Comparison of ENCODE assay signal across 15 cellular contexts in the genomic region with DNA sequence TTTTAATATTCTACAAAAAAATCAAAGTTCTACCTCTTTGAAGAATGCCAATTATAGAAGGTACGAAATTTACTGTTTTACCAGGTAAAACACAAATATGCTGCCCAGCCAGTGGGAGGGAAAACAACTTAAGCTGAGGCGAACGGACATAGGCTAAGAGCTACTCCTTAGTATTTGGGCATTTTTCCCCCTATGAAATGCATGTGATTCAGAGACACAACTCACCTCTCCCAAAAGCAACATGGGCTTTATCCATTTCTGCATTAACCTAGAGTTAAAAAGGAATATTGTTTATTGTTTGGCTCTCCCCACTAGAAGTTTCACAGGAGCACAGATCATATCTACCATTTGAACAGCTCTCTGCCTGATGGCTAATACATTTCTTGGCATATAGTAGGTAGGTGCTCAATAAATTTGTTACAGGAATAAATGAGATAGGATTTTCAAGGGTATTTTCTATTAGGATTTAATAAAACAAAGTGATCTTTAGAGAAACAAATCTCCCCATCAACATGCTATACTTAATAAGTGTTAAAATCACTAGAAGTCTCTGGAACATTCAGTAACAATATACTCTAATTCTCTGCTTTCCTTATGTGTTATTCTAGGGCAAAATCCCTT. TPM values are rescaled to one million over a fixed set of nuclear protein-coding genes. Genes with fewer than 3 reads are reported as not detected.
A peak's percentile ranks its signal among the peaks of the same experiment; 100 is the strongest.
DNase-seq lines count a peak whose midpoint lies in the region; ATAC-seq, FAIRE-seq and TF ChIP-seq lines count a peak whose summit lies in the region.
"Had no signal": no experiment of that assay in that cellular context is flagged by ENCODE, and none has a peak within 500 bp of the region (broad histone marks: within the 10 kb centered on the region; RNA-seq: fewer than 3 reads in every experiment).

No MANE protein-coding gene starts in this region.

- H3K27ac ChIP-seq in HepG2 (ENCODE audit: extremely low read length, insufficient read depth, low read length) (no peak overlapping the region), right lobe of liver (no peak overlapping the region), caudate nucleus (ENCODE audit: low read depth, low read length) (peak overlapping the region; percentile 71)
- H3K27ac ChIP-seq: HL-60, PC-9, SJCRH30 had no signal

- 95% methylated on average over 3 of the region's 3 CpGs for WGBS in HepG2 (ENCODE audit: low lambda C conversion rate)
- WGBS in right lobe of liver (ENCODE audit: insufficient coverage, low coverage, low lambda C conversion rate, missing lambda C conversion rate): 89% methylated on average over 3 of the region's 3 CpGs
- WGBS in lower leg skin, 2 donors: 89 to 94% methylated on average over 3 of the region's 3 CpGs

- in situ Hi-C loops in HepG2 (cut with HindIII; ENCODE audit: extremely low pct_ligation_motif_present, low pct_unique_long_range_greater_than_20kb): loop anchor here (5.0 kb wide), 1 partner anchor 138 kb away; no protein-coding TSS in a partner anchor

- H3K27me3 ChIP-seq in HepG2 (ENCODE audit: control insufficient read depth in 1 of 2, insufficient read depth in 2 of 2, low read length in 2 of 2): no peaks in the 10 kb centered on the region; a peak in 1 of 5 replicates
- no peaks in the 10 kb centered on the region for H3K27me3 ChIP-seq in right lobe of liver
- H3K27me3 ChIP-seq: BE2C, SJCRH30 had no signal

- CTCF ChIA-PET in HepG2 (lab: Yijun Ruan, JAX; ENCODE audit: low intra/inter-chr PET ratio, low total read pairs): interaction anchor here (1.3 to 4.5 kb wide), 3 partner anchors 123 to 160 kb away, joined by 4 to 76 read pairs (median 18); no protein-coding TSS in a partner anchor

- no peak for TF ChIP-seq CTCF in HepG2 (CRISPR knock-in tag; IDR thresholded peaks at IDR 0.05)
- TF ChIP-seq CTCF in right lobe of liver (IDR thresholded peaks at IDR 0.05): no peak
- no peak for TF ChIP-seq CTCF in lower leg skin (IDR thresholded peaks at IDR 0.05)

- H3K36me3 ChIP-seq in HepG2 (replicated peaks in 1 of 2; ENCODE audit: control insufficient read depth in 1 of 2, insufficient read depth in 2 of 2, low read length in 2 of 2): peaks cover 10 to 23% of the 10 kb centered on the region in 2 experiments
- H3K36me3 ChIP-seq in right lobe of liver: peaks cover 0 to 38% (median 11%) of the 10 kb centered on the region in 4 donors

- no peak overlapping the region for H2AFZ ChIP-seq in HepG2 (ENCODE audit: low read length)
- H2AFZ ChIP-seq: PC-9 had no signal

- FAIRE-seq in HepG2 (lab: Jason Lieb, UNC) (no peak), HTR-8/SVneo (lab: Jason Lieb, UNC) (no peak)

- no peak for TF ChIP-seq RAD21 in HepG2 (CRISPR knock-in tag; IDR thresholded peaks at IDR 0.05)

- H3K79me2 ChIP-seq in HepG2 (ENCODE audit: insufficient read depth, low read length): peaks cover 22% of the 10 kb centered on the region

- no peak overlapping the region for H3K9ac ChIP-seq in HepG2 (ENCODE audit: insufficient read depth, low read depth, low read length)

- no peaks in the 10 kb centered on the region for H4K20me1 ChIP-seq in HepG2 (ENCODE audit: insufficient read depth, low read length)

- no peak overlapping the region for H3K4me2 ChIP-seq in HepG2 (ENCODE audit: low read depth, low read length)
- H3K4me2 ChIP-seq: PC-9 had no signal

- TF ChIP-seq POLR2A in HepG2 (IDR thresholded peaks at IDR 0.05; ENCODE audit: insufficient read depth in 1 of 2, low read depth in 2 of 2, low read length in 2 of 2) (no peak), right lobe of liver (IDR thresholded peaks at IDR 0.05) (no peak), lower leg skin (IDR thresholded peaks at IDR 0.05) (no peak)

- intact Hi-C loops in HepG2 (cut with micrococcal nuclease; ENCODE audit: unreplicated experiment): no loop called here
- intact Hi-C loops in right lobe of liver (cut with DNase I): loop anchor here in 1 of 2 donors (5.0 kb wide), 1 partner anchor 138 kb away; no protein-coding TSS in a partner anchor
- intact Hi-C loops in lower leg skin (cut with DNase I; ENCODE audit: low total_unique reads): loop anchor here (5.0 kb wide), 2 partner anchors 123 to 138 kb away; no protein-coding TSS in a partner anchor

- BruUV-seq in HepG2 (replicated peaks; lab: Mats Ljungman, UMichigan): no TSS peak

- DNase-seq in HepG2 (ENCODE audit: low spot score) (no peak), right lobe of liver (no peak), caudate nucleus (lab: John Stamatoyannopoulos, UW) (no peak), middle frontal gyrus (ENCODE audit: extremely low spot score, low spot score) (peak; percentile 3), HK-2 (ENCODE audit: unreplicated experiment) (no peak), HTR-8/SVneo (ENCODE audit: insufficient read length, low spot score) (no peak), NCI-H187 treated with DMSO at 0.1 percent for 48 hours (lab: John Stamatoyannopoulos, UW) (no peak), lower leg skin (ENCODE audit: low spot score in 2 of 2) (no peak)
- DNase-seq: 8988T, GOT3 had no signal

- H3K9me3 ChIP-seq in HepG2 (ENCODE audit: low read length): no peaks in the 10 kb centered on the region
- no peaks in the 10 kb centered on the region for H3K9me3 ChIP-seq in right lobe of liver
- H3K9me3 ChIP-seq: BE2C, SJCRH30 had no signal

- no peak overlapping the region for H3K4me3 ChIP-seq in HepG2 (replicated peaks in 1 of 3; ENCODE audit: insufficient read depth in 1 of 3, low read depth in 2 of 3, low read length in 3 of 3)
- H3K4me3 ChIP-seq in right lobe of liver: no peak overlapping the region
- no peak overlapping the region for H3K4me3 ChIP-seq in lower leg skin (ENCODE audit: low read depth, poor library complexity, severe bottlenecking)
- H3K4me3 ChIP-seq: PC-9, SJCRH30 had no signal

- ATAC-seq in HepG2 (no peak), right lobe of liver (no peak)
- ATAC-seq: Right ventricle myocardium inferior had no signal

- TF ChIP-seq EP300 in HepG2 (IDR thresholded peaks at IDR 0.05; ENCODE audit: low read depth in 2 of 2, low read length in 2 of 2) (no peak), HepG2 (CRISPR knock-in tag; IDR thresholded peaks at IDR 0.05; ENCODE audit: borderline replicate concordance) (no peak)

- POLR2A ChIA-PET in HepG2 (lab: Yijun Ruan, JAX): interaction anchor here (1.1 to 2.7 kb wide), 2 partner anchors 93 to 123 kb away, joined by 4 to 10 read pairs; a partner anchor contains a TSS

- H3K4me1 ChIP-seq in HepG2 (ENCODE audit: insufficient read depth, low read length) (peaks cover 26% of the 10 kb centered on the region), right lobe of liver (peaks cover 0 to 22% (median 2%) of the 10 kb centered on the region in 4 donors)
- H3K4me1 ChIP-seq: BE2C had no signal

RNA-seq across cellular contexts. Expression of a gene that starts 2.4 kb away (rescaled TPM):
- 32.4 and 35.3 TPM in 2 replicates for total RNA-seq in HepG2 (2016; rRNA removed; fragmentation: Illumina TruSeq; extraction: Trizol)
- 4.0 and 6.4 TPM in 2 replicates for total RNA-seq in HepG2 (2016; cell fraction: cytosol; rRNA removed; fragmentation: Illumina TruSeq; extraction: Trizol; ENCODE audit: low read depth)
- total RNA-seq in HepG2 (2016; cell fraction: insoluble cytoplasmic fraction; rRNA removed; fragmentation: Illumina TruSeq; extraction: Trizol): 31.2 and 35.2 TPM in 2 replicates
- 17.0 and 17.8 TPM in 2 replicates for total RNA-seq in HepG2 (2016; cell fraction: membrane; rRNA removed; fragmentation: Illumina TruSeq; extraction: Trizol)
- 54.6 and 67.3 TPM in 2 replicates for total RNA-seq in HepG2 (2016; cell fraction: nucleus; rRNA removed; fragmentation: Illumina TruSeq; extraction: Trizol)
- polyA plus RNA-seq in HepG2 (2011; rRNA removed): 79.7 and 93.0 TPM in 2 replicates
- polyA plus RNA-seq in HepG2 (2011; cell fraction: cytosol; rRNA removed): 58.6 and 75.5 TPM in 2 replicates
- 47.3 and 51.2 TPM in 2 replicates for polyA plus RNA-seq in HepG2 (2011; cell fraction: nucleus; rRNA removed)
- polyA plus RNA-seq in HepG2 (2012): 53.6 and 75.8 TPM in 2 replicates
- polyA plus RNA-seq in HepG2 (2016; cell fraction: cytosol; fragmentation: Illumina TruSeq; extraction: Trizol; ENCODE audit: low read depth): 4.5 and 5.4 TPM in 2 replicates
- 22.3 and 23.2 TPM in 2 replicates for polyA plus RNA-seq in HepG2 (2016; cell fraction: insoluble cytoplasmic fraction; fragmentation: Illumina TruSeq; extraction: Trizol; ENCODE audit: low read depth)
- 7.2 and 8.4 TPM in 2 replicates for polyA plus RNA-seq in HepG2 (2016; cell fraction: membrane; fragmentation: Illumina TruSeq; extraction: Trizol; ENCODE audit: low read depth)
- polyA plus RNA-seq in HepG2 (2016; cell fraction: nucleus; fragmentation: Illumina TruSeq; extraction: Trizol; ENCODE audit: insufficient read depth, low read depth): 51.7 and 52.8 TPM in 2 replicates
- polyA minus RNA-seq in HepG2 (2011; rRNA and poly(A)+ RNA removed; ENCODE audit: low replicate concordance): 110 and 520 TPM in 2 replicates
- 104 and 121 TPM in 2 replicates for polyA minus RNA-seq in HepG2 (2011; cell fraction: cytosol; rRNA and poly(A)+ RNA removed)
- polyA minus RNA-seq in HepG2 (2011; cell fraction: nucleus; rRNA and poly(A)+ RNA removed): 157 and 174 TPM in 2 replicates
- 10 to 100 TPM in 3 of 6 experiments, 1 to 10 TPM in 3; 3.2 to 30.3 (median 13.7) TPM for total RNA-seq in right lobe of liver
- 10 to 100 TPM; 29.8 to 53.1 (median 39.5) TPM for total RNA-seq in lower leg skin

RNA-seq across cellular contexts. Expression of a gene that starts 26.1 kb away (rescaled TPM):
- total RNA-seq in HepG2 (2016; rRNA removed; fragmentation: Illumina TruSeq; extraction: Trizol) (169 and 261 TPM in 2 replicates), right lobe of liver (10 to 100 TPM; 38.8 to 83.5 (median 61.1) TPM), lower leg skin (10 to 100 TPM; 24.6 to 46.6 (median 30.2) TPM)
- total RNA-seq in HepG2 (2016; cell fraction: cytosol; rRNA removed; fragmentation: Illumina TruSeq; extraction: Trizol; ENCODE audit: low read depth): 27.2 TPM in 2 replicates
- 163 and 273 TPM in 2 replicates for total RNA-seq in HepG2 (2016; cell fraction: insoluble cytoplasmic fraction; rRNA removed; fragmentation: Illumina TruSeq; extraction: Trizol)
- 67.3 and 70.0 TPM in 2 replicates for total RNA-seq in HepG2 (2016; cell fraction: membrane; rRNA removed; fragmentation: Illumina TruSeq; extraction: Trizol)
- 61.3 and 63.7 TPM in 2 replicates for total RNA-seq in HepG2 (2016; cell fraction: nucleus; rRNA removed; fragmentation: Illumina TruSeq; extraction: Trizol)
- 116 and 140 TPM in 2 replicates for polyA plus RNA-seq in HepG2 (2011; rRNA removed)
- 101 and 134 TPM in 2 replicates for polyA plus RNA-seq in HepG2 (2011; cell fraction: cytosol; rRNA removed)
- 32.2 and 45.1 TPM in 2 replicates for polyA plus RNA-seq in HepG2 (2011; cell fraction: nucleus; rRNA removed)
- polyA plus RNA-seq in HepG2 (2012): 119 TPM in 2 replicates
- 38.3 and 40.3 TPM in 2 replicates for polyA plus RNA-seq in HepG2 (2016; cell fraction: cytosol; fragmentation: Illumina TruSeq; extraction: Trizol; ENCODE audit: low read depth)
- 219 and 228 TPM in 2 replicates for polyA plus RNA-seq in HepG2 (2016; cell fraction: insoluble cytoplasmic fraction; fragmentation: Illumina TruSeq; extraction: Trizol; ENCODE audit: low read depth)
- polyA plus RNA-seq in HepG2 (2016; cell fraction: membrane; fragmentation: Illumina TruSeq; extraction: Trizol; ENCODE audit: low read depth): 48.3 and 52.7 TPM in 2 replicates
- polyA plus RNA-seq in HepG2 (2016; cell fraction: nucleus; fragmentation: Illumina TruSeq; extraction: Trizol; ENCODE audit: insufficient read depth, low read depth): 72.2 and 82.4 TPM in 2 replicates
- 42.3 and 110 TPM in 2 replicates for polyA minus RNA-seq in HepG2 (2011; rRNA and poly(A)+ RNA removed; ENCODE audit: low replicate concordance)
- 54.0 and 56.2 TPM in 2 replicates for polyA minus RNA-seq in HepG2 (2011; cell fraction: cytosol; rRNA and poly(A)+ RNA removed)
- 52.7 and 59.6 TPM in 2 replicates for polyA minus RNA-seq in HepG2 (2011; cell fraction: nucleus; rRNA and poly(A)+ RNA removed)
